In genomic region chr2:102137138-102137537, GRCh38 we compare ENCODE assay signal across 17 cellular contexts. TPM values are rescaled to one million over a fixed set of nuclear protein-coding genes. Genes with fewer than 3 reads are reported as not detected.
DNase-seq lines count a peak whose midpoint lies in the region; ATAC-seq and TF ChIP-seq lines count a peak whose summit lies in the region.
"Had no signal": no experiment of that assay in that cellular context is flagged by ENCODE, and none has a peak within 500 bp of the region (broad histone marks: within the 10 kb centered on the region; RNA-seq: fewer than 3 reads in every experiment).

No MANE protein-coding gene starts in this region.

- no peak overlapping the region for H3K9ac ChIP-seq in BLaER1 treated with 17β-estradiol and CSF1 and Interleukin-3, amounts not matched to agents 10 nM and 100 nM

- no peaks in the 10 kb centered on the region for H3K27me3 ChIP-seq in BLaER1 treated with 17β-estradiol and CSF1 and Interleukin-3, amounts not matched to agents 10 nM and 100 nM
- H3K27me3 ChIP-seq in hepatocyte, result no peaks in the 10 kb centered on the region

- peak overlapping the region in 9 of 11 experiments; percentile 3 to 85 (median 59); a peak in 9 of 22 replicates for H3K4me2 ChIP-seq in BLaER1 treated with 17β-estradiol and CSF1 and Interleukin-3, amounts not matched to agents 10 nM and 100 nM
- H3K4me2 ChIP-seq in hepatocyte, result no peak overlapping the region

- H3K9me3 ChIP-seq in BLaER1 treated with 17β-estradiol and CSF1 and Interleukin-3, amounts not matched to agents 10 nM and 100 nM (replicated peaks in 1 of 11), result peaks cover 13 to 43% (median 30%) of the 10 kb centered on the region in 11 experiments
- no peaks in the 10 kb centered on the region for H3K9me3 ChIP-seq in hepatocyte (ENCODE audit: low read depth)
- H3K9me3 ChIP-seq: thoracic aorta had no signal

- H3K27ac ChIP-seq in BLaER1 treated with 17β-estradiol and CSF1 and Interleukin-3, amounts not matched to agents 10 nM and 100 nM, result peak overlapping the region in 7 of 11 experiments; percentile 44 to 79 (median 65); a peak in 8 of 22 replicates
- no peak overlapping the region for H3K27ac ChIP-seq in hepatocyte
- H3K27ac ChIP-seq: thoracic aorta had no signal

- H3K9me3 Mint-ChIP-seq in activated T-helper 17 cell treated with anti-CD3 and anti-CD28 coated beads, Interleukin-2, amount 50 U/mL, for 72 hours, result peaks cover 7% of the 10 kb centered on the region
- H3K9me3 Mint-ChIP-seq: endodermal cell had no signal

- no peaks in the 10 kb centered on the region for H3K27me3 Mint-ChIP-seq in activated T-helper 17 cell treated with anti-CD3 and anti-CD28 coated beads, Interleukin-2, amount 50 U/mL, for 72 hours

- DNase-seq in ELR (ENCODE audit: low read depth) (peak; percentile 34), DMS79 (lab: John Stamatoyannopoulos, UW) (no peak), hepatocyte (ENCODE audit: low spot score) (no peak)
- DNase-seq in stimulated activated CD4-positive, alpha-beta T cell treated with anti-CD3 and anti-CD28 coated beads, Interleukin-15, amount 100 ng/mL, for 48 hours (ENCODE audit: low read depth in 2 of 2), result peak; percentile 41 to 47
- DNase-seq: amygdala, C1 segment of cervical spinal cord, endodermal cell, left colon, NCI-H1694, occipital lobe, SHP77 had no signal

- TF ChIP-seq CTCF in hepatocyte (IDR thresholded peaks at IDR 0.05; ENCODE audit: poor library complexity), result no peak

- no peak overlapping the region for H3K4me3 ChIP-seq in BLaER1 treated with 17β-estradiol and CSF1 and Interleukin-3, amounts not matched to agents 10 nM and 100 nM
- no peak overlapping the region for H3K4me3 ChIP-seq in hepatocyte
- H3K4me3 ChIP-seq: thoracic aorta had no signal

- H3K4me3 Mint-ChIP-seq in activated T-helper 17 cell treated with anti-CD3 and anti-CD28 coated beads, Interleukin-2, amount 50 U/mL, for 72 hours, result peak overlapping the region; percentile 92
- H3K4me3 Mint-ChIP-seq: endodermal cell had no signal

- H4K20me1 ChIP-seq in BLaER1 treated with 17β-estradiol and CSF1 and Interleukin-3, amounts not matched to agents 10 nM and 100 nM, result no peaks in the 10 kb centered on the region
- H4K20me1 ChIP-seq in hepatocyte (ENCODE audit: insufficient read depth, poor library complexity, severe bottlenecking), result no peaks in the 10 kb centered on the region

- peaks cover 1% of the 10 kb centered on the region for H3K79me2 ChIP-seq in hepatocyte

- ATAC-seq in activated T-helper 17 cell treated with anti-CD3 and anti-CD28 coated beads, Interleukin-2, amount 50 U/mL, for 72 hours (replicated peaks), result peak; percentile 91
- no peak for ATAC-seq in GM21619 (IDR thresholded peaks at IDR 0.05; ENCODE audit: unreplicated experiment)
- ATAC-seq: left colon had no signal

- no peaks in the 10 kb centered on the region for H3K36me3 ChIP-seq in BLaER1 treated with 17β-estradiol and CSF1 and Interleukin-3, amounts not matched to agents 10 nM and 100 nM
- H3K36me3 ChIP-seq in hepatocyte (replicated peaks; ENCODE audit: insufficient read depth, low read depth), result no peaks in the 10 kb centered on the region
- H3K36me3 ChIP-seq: thoracic aorta had no signal

- no peaks in the 10 kb centered on the region for H3K9me2 ChIP-seq in hepatocyte (replicated peaks; ENCODE audit: insufficient read depth)

- peak overlapping the region; percentile 89 for H3K27ac Mint-ChIP-seq in activated T-helper 17 cell treated with anti-CD3 and anti-CD28 coated beads, Interleukin-2, amount 50 U/mL, for 72 hours
- H3K27ac Mint-ChIP-seq: endodermal cell had no signal

- H3K4me1 Mint-ChIP-seq in activated T-helper 17 cell treated with anti-CD3 and anti-CD28 coated beads, Interleukin-2, amount 50 U/mL, for 72 hours, result peaks cover 36% of the 10 kb centered on the region
- H3K4me1 Mint-ChIP-seq: endodermal cell had no signal

- peaks cover 52% of the 10 kb centered on the region for H3K36me3 Mint-ChIP-seq in activated T-helper 17 cell treated with anti-CD3 and anti-CD28 coated beads, Interleukin-2, amount 50 U/mL, for 72 hours (ENCODE audit: low read depth)

- H2AFZ ChIP-seq in hepatocyte, result no peak overlapping the region

- 81% methylated on average over 2 of the region's 2 CpGs for WGBS in hepatocyte (ENCODE audit: low lambda C conversion rate, missing lambda C conversion rate)

- H3K4me1 ChIP-seq in BLaER1 treated with 17β-estradiol and CSF1 and Interleukin-3, amounts not matched to agents 10 nM and 100 nM, result peaks cover 20 to 27% (median 24%) of the 10 kb centered on the region in 10 experiments
- peaks cover 16% of the 10 kb centered on the region for H3K4me1 ChIP-seq in hepatocyte (ENCODE audit: insufficient read depth)

RNA-seq across cellular contexts. Expression of gene IL1R1, which starts 5.4 kb away (rescaled TPM):
- 10 to 100 TPM; 41.7 to 68.1 TPM for total RNA-seq in activated T-helper 17 cell treated with anti-CD3 and anti-CD28 coated beads, Interleukin-2, amount 50 U/mL, for 72 hours
- total RNA-seq in hepatocyte, result 66.8 and 72.8 TPM in 2 replicates
- 46.4 and 49.6 TPM in 2 replicates for polyA plus RNA-seq in hepatocyte

RNA-seq across cellular contexts. Expression of gene IL1RL2, which starts 49.7 kb away (rescaled TPM):
- total RNA-seq in activated T-helper 17 cell treated with anti-CD3 and anti-CD28 coated beads, Interleukin-2, amount 50 U/mL, for 72 hours, result 1 to 10 TPM in 1 of 2 donors, under 1 TPM in 1; 0.41 to 2.7 TPM
- total RNA-seq in hepatocyte, result not detected in 2 replicates
- polyA plus RNA-seq in hepatocyte, result 1.3 TPM in 1 of 2 replicates, not detected in the other
- total RNA-seq: NCI-H460; T-helper 1 cell treated with Interleukin-12 subunit alpha and Interleukin-12 subunit beta and Interleukin-4 antibody, amounts not matched to agents 30 ng/mL and 1 ng/mL, for 36 hours had no signal

Comparison
In these comparisons a context has a peak if more than half of its experiments do, and no peak if none do; other contexts are left out.
1. DNase-seq: peak in ELR (single experiment) and stimulated activated CD4-positive, alpha-beta T cell treated with anti-CD3 and anti-CD28 coated beads, Interleukin-15, amount 100 ng/mL, for 48 hours (2 of 2); none in DMS79 (single experiment) and hepatocyte (single experiment).